In the genomic region with DNA sequence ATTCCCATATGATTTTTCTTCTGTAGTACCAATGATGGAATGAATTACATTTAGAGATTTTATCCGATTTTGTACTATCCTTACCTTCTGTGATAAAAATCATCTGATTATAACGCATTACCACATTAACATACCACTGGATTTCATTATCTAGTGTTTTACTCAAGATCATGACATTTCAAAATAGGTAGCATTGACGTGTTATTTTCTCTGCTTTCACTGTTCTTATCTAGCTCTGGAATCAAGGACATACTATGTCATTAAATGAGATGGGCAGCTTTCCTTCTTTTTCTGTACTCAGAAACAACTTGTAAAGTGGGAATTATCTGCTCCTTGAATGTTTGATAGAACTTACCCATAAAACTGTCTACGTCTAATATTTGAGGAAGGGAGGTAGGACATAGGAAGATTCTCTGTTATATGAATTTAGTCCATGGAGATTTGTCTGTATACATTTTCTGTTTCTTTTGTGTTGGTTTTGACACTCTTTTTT, we compare ENCODE assay signal across 25 cellular contexts.
"Had no signal": no experiment of that assay in that cellular context is flagged by ENCODE, and none has a peak within 500 bp of the region (broad histone marks: within the 10 kb centered on the region; RNA-seq: fewer than 3 reads in every experiment).

No MANE protein-coding gene starts in this region.

- H3K4me3 ChIP-seq: MG63, PC-9, Peyer's patch, SJCRH30 had no signal

- ATAC-seq: HepG2, Right ventricle myocardium inferior, SK-N-SH treated with all-trans-retinoic acid at 6 μM for 48 hours had no signal

- H3K27ac ChIP-seq: PC-9, Peyer's patch, SJCRH30 had no signal

- H2AFZ ChIP-seq: PC-9 had no signal

- H3K9me3 ChIP-seq: MG63, Peyer's patch had no signal

- H3K36me3 ChIP-seq: MG63, Peyer's patch, SJCRH30 had no signal

- DNase-seq: IMR-90, KG1, MG63, NCI-H1092, NCI-H1105 treated with DMSO at 0.1 percent for 48 hours, NCI-H1417 treated with DMSO at 0.1 percent for 48 hours, NCI-H187, NCI-H2029, NCI-H2081 treated with DMSO at 0.1 percent for 48 hours, NCI-H2171, NCI-H226, NCI-H446, NCI-H510A, NCI-H524 treated with DMSO at 0.1 percent for 48 hours, NCI-H69, NCI-H774, OCI-M1, PC-9, Peyer's patch, SHP77 treated with DMSO at 0.1 percent for 48 hours, SJCRH30, T-helper 1 cell had no signal

- FAIRE-seq: HepG2 had no signal

- H3K4me2 ChIP-seq: PC-9 had no signal

- H3K27me3 ChIP-seq: MG63, Peyer's patch, SJCRH30 had no signal
